11 cellular contexts compared by ENCODE assay signal in genomic region chr17:33871720-33872535, GRCh38.
DNase-seq lines count a peak whose midpoint lies in the region; TF ChIP-seq lines count a peak whose summit lies in the region.
"Had no signal": no experiment of that assay in that cellular context is flagged by ENCODE, and none has a peak within 500 bp of the region (broad histone marks: within the 10 kb centered on the region; RNA-seq: fewer than 3 reads in every experiment).

No MANE protein-coding gene starts in this region.

- H4K20me1 ChIP-seq in Karpas-422 (ENCODE audit: insufficient read depth, low read depth, low read length): no peaks in the 10 kb centered on the region

- peak; percentile 13 for DNase-seq in EL
- DNase-seq in MG63: peak; percentile 73
- peak; percentile 91 for DNase-seq in SW480 (ENCODE audit: low spot score)
- DNase-seq in left kidney (ENCODE audit: low read depth, low spot score): peak; percentile 12
- DNase-seq in activated naive CD4-positive, alpha-beta T cell (lab: John Stamatoyannopoulos, UW): no peak
- DNase-seq in Karpas-422: no peak
- no peak for DNase-seq in esophagus squamous epithelium (lab: John Stamatoyannopoulos, UW)
- DNase-seq: transverse colon had no signal

- H2AFZ ChIP-seq in Karpas-422 (ENCODE audit: low read length): no peak overlapping the region

- H3K27ac ChIP-seq in Karpas-422 (ENCODE audit: low read length) (no peak overlapping the region), esophagus squamous epithelium (no peak overlapping the region)
- H3K27ac ChIP-seq: cardiac muscle cell, parathyroid adenoma, transverse colon, VCaP had no signal

- no peak for TF ChIP-seq POLR2A in esophagus squamous epithelium (IDR thresholded peaks at IDR 0.05)

- no peak overlapping the region for H3K9ac ChIP-seq in Karpas-422 (ENCODE audit: low read length)
- H3K9ac ChIP-seq: parathyroid adenoma had no signal

- no peaks in the 10 kb centered on the region for H3K36me3 ChIP-seq in MG63
- H3K36me3 ChIP-seq in Karpas-422 (ENCODE audit: insufficient read depth, low read length): no peaks in the 10 kb centered on the region
- no peaks in the 10 kb centered on the region for H3K36me3 ChIP-seq in esophagus squamous epithelium
- H3K36me3 ChIP-seq: cardiac muscle cell, transverse colon had no signal

- H3K27me3 ChIP-seq in MG63: no peaks in the 10 kb centered on the region
- no peaks in the 10 kb centered on the region for H3K27me3 ChIP-seq in Karpas-422 (ENCODE audit: low read length)
- peaks cover 0 to 49% (median 0%) of the 10 kb centered on the region in 4 donors for H3K27me3 ChIP-seq in esophagus squamous epithelium
- H3K27me3 ChIP-seq: cardiac muscle cell had no signal

- H3K4me2 ChIP-seq in Karpas-422 (ENCODE audit: low read depth, low read length, poor library complexity, severe bottlenecking): no peak overlapping the region

- no peak for TF ChIP-seq CTCF in esophagus squamous epithelium (IDR thresholded peaks at IDR 0.05)

- H3K79me2 ChIP-seq in Karpas-422 (ENCODE audit: low read length): no peaks in the 10 kb centered on the region
- H3K79me2 ChIP-seq: parathyroid adenoma had no signal

- no peaks in the 10 kb centered on the region for H3K9me3 ChIP-seq in MG63
- no peaks in the 10 kb centered on the region for H3K9me3 ChIP-seq in Karpas-422 (ENCODE audit: low read length)
- no peaks in the 10 kb centered on the region for H3K9me3 ChIP-seq in esophagus squamous epithelium
- H3K9me3 ChIP-seq: transverse colon had no signal

- H3K9me2 ChIP-seq in Karpas-422 (replicated peaks; ENCODE audit: insufficient read depth, low read length): no peaks in the 10 kb centered on the region

- H3K4me1 ChIP-seq in Karpas-422 (ENCODE audit: low read length) (no peaks in the 10 kb centered on the region), esophagus squamous epithelium (peaks cover 0 to 3% (median 0%) of the 10 kb centered on the region in 3 donors)
- H3K4me1 ChIP-seq: parathyroid adenoma, transverse colon had no signal

- H3K4me3 ChIP-seq in MG63 (no peak overlapping the region), Karpas-422 (ENCODE audit: low read length) (no peak overlapping the region), esophagus squamous epithelium (no peak overlapping the region)
- H3K4me3 ChIP-seq: cardiac muscle cell, transverse colon had no signal

- WGBS in esophagus squamous epithelium, 2 donors: 35 to 40% methylated on average over 6 to 7 of the region's 9 CpGs

- intact Hi-C loops in esophagus squamous epithelium (cut with DNase I): no loop called here

Comparison
In these comparisons a context has a peak if more than half of its experiments do, and no peak if none do; other contexts are left out.
1. DNase-seq: peak in EL (single experiment), MG63 (single experiment), SW480 (single experiment) and left kidney (single experiment); none in activated naive CD4-positive, alpha-beta T cell (0 of 4), Karpas-422 (single experiment) and esophagus squamous epithelium (single experiment).